In genomic region chr10:85791846-85792532, GRCh38 we compare ENCODE assay signal across 12 cellular contexts.
DNase-seq lines count a peak whose midpoint lies in the region; ATAC-seq, FAIRE-seq and TF ChIP-seq lines count a peak whose summit lies in the region.
"Had no signal": no experiment of that assay in that cellular context is flagged by ENCODE, and none has a peak within 500 bp of the region (broad histone marks: within the 10 kb centered on the region; RNA-seq: fewer than 3 reads in every experiment).

No MANE protein-coding gene starts in this region.

- no peaks in the 10 kb centered on the region for H3K9me3 ChIP-seq in A673 (ENCODE audit: low read depth, low read length, poor library complexity, severe bottlenecking)
- no peaks in the 10 kb centered on the region for H3K9me3 ChIP-seq in astrocyte (ENCODE audit: insufficient read depth, low read depth, low read length)

- TF ChIP-seq POLR2A in GM12892 (IDR thresholded peaks at IDR 0.05; ENCODE audit: low read depth, low read length) = no peak

- no peak overlapping the region for H2AFZ ChIP-seq in astrocyte (ENCODE audit: low read depth, low read length)

- H3K4me2 ChIP-seq in astrocyte (ENCODE audit: low read length) = no peak overlapping the region

- H3K4me3 ChIP-seq in A673 (ENCODE audit: low read depth, low read length, poor library complexity, severe bottlenecking) (no peak overlapping the region), astrocyte (ENCODE audit: insufficient read depth, low read depth, low read length) (no peak overlapping the region)

- FAIRE-seq in GM12892 (lab: Jason Lieb, UNC) (peak; percentile 38), astrocyte (lab: Jason Lieb, UNC) (no peak)

- no peaks in the 10 kb centered on the region for H3K79me2 ChIP-seq in astrocyte (ENCODE audit: insufficient read depth, low read length)

- H3K4me1 ChIP-seq in A673 (ENCODE audit: insufficient read depth, low read length, poor library complexity, severe bottlenecking) = no peaks in the 10 kb centered on the region
- no peaks in the 10 kb centered on the region for H3K4me1 ChIP-seq in astrocyte (ENCODE audit: insufficient read depth, low read length)

- no peak for ATAC-seq in GM19463 (IDR thresholded peaks at IDR 0.05; ENCODE audit: unreplicated experiment)

- DNase-seq in A673 (ENCODE audit: low spot score) (peak; percentile 19), GM12892 (ENCODE audit: insufficient read length) (no peak), astrocyte (ENCODE audit: low read depth) (no peak), left kidney (ENCODE audit: low read depth, low spot score) (peak; percentile 13), LoVo (ENCODE audit: low spot score) (no peak), NCI-H1092 (lab: John Stamatoyannopoulos, UW) (no peak)
- no peak for DNase-seq in activated CD4-positive, alpha-beta memory T cell treated with anti-CD3 and anti-CD28 coated beads, Interleukin-2, amount 10 ng/mL, durations not matched to agents 7 days and 5 days
- DNase-seq: COR-L47, mesenchymal stem cell, NCI-H187, SW 1271 had no signal

- no peaks in the 10 kb centered on the region for H3K36me3 Mint-ChIP-seq in astrocyte (ENCODE audit: low read depth, unreplicated experiment)
- no peaks in the 10 kb centered on the region for H3K36me3 Mint-ChIP-seq in activated CD4-positive, alpha-beta memory T cell treated with anti-CD3 and anti-CD28 coated beads, Interleukin-2, amount 10 ng/mL, durations not matched to agents 7 days and 5 days (ENCODE audit: low read depth)

- peaks cover 6% of the 10 kb centered on the region for H3K27me3 Mint-ChIP-seq in astrocyte (ENCODE audit: low read depth, unreplicated experiment)
- H3K27me3 Mint-ChIP-seq in activated CD4-positive, alpha-beta memory T cell treated with anti-CD3 and anti-CD28 coated beads, Interleukin-2, amount 10 ng/mL, durations not matched to agents 7 days and 5 days = no peaks in the 10 kb centered on the region

- H3K9ac ChIP-seq in astrocyte (ENCODE audit: low read length) = no peak overlapping the region

- H3K36me3 ChIP-seq in A673 (ENCODE audit: insufficient read depth, low read length, poor library complexity, severe bottlenecking) = no peaks in the 10 kb centered on the region
- H3K36me3 ChIP-seq in astrocyte (ENCODE audit: insufficient read depth, low read length) = no peaks in the 10 kb centered on the region

- H3K27ac ChIP-seq in A673 (ENCODE audit: low read depth, low read length, poor library complexity, severe bottlenecking) (no peak overlapping the region), astrocyte (ENCODE audit: low read depth, low read length) (no peak overlapping the region)

- no peaks in the 10 kb centered on the region for H4K20me1 ChIP-seq in astrocyte (ENCODE audit: insufficient read depth, low read length)

- TF ChIP-seq CTCF in A673 (conservative IDR thresholded peaks at IDR 0.05; ENCODE audit: low read depth, low read length) = peak; percentile 40; the same call in 1 of the 2 replicates
- peak; percentile 20 for TF ChIP-seq CTCF in astrocyte (IDR thresholded peaks at IDR 0.05; ENCODE audit: insufficient read depth, low read depth, low read length)

- intact Hi-C loops in A673 (cut with micrococcal nuclease; ENCODE audit: unreplicated experiment) = loop anchor here (5.0 to 10.0 kb wide), 2 partner anchors 205 to 583 kb away; no protein-coding TSS in a partner anchor

- no peak overlapping the region for H3K27ac Mint-ChIP-seq in astrocyte (ENCODE audit: unreplicated experiment)
- no peak overlapping the region for H3K27ac Mint-ChIP-seq in activated CD4-positive, alpha-beta memory T cell treated with anti-CD3 and anti-CD28 coated beads, Interleukin-2, amount 10 ng/mL, durations not matched to agents 7 days and 5 days

- H3K9me3 Mint-ChIP-seq in astrocyte (ENCODE audit: unreplicated experiment) = peaks cover 4% of the 10 kb centered on the region
- H3K9me3 Mint-ChIP-seq in activated CD4-positive, alpha-beta memory T cell treated with anti-CD3 and anti-CD28 coated beads, Interleukin-2, amount 10 ng/mL, durations not matched to agents 7 days and 5 days = no peaks in the 10 kb centered on the region

- no peaks in the 10 kb centered on the region for H3K27me3 ChIP-seq in A673 (replicated peaks; ENCODE audit: insufficient read depth, low read depth, low read length, poor library complexity)
- H3K27me3 ChIP-seq in astrocyte (ENCODE audit: insufficient read depth, low read length) = no peaks in the 10 kb centered on the region

- no TSS peak for BruUV-seq in A673 (replicated peaks; lab: Mats Ljungman, UMichigan)

- no peaks in the 10 kb centered on the region for H3K4me1 Mint-ChIP-seq in astrocyte (ENCODE audit: low read depth, unreplicated experiment)
- peaks cover 5% of the 10 kb centered on the region for H3K4me1 Mint-ChIP-seq in activated CD4-positive, alpha-beta memory T cell treated with anti-CD3 and anti-CD28 coated beads, Interleukin-2, amount 10 ng/mL, durations not matched to agents 7 days and 5 days

- POLR2A ChIA-PET in A673 (lab: Charles Lee; ENCODE audit: low non-redundant PET) = no interaction called here
- POLR2A ChIA-PET in activated CD4-positive, alpha-beta memory T cell treated with anti-CD3 and anti-CD28 coated beads, Interleukin-2, amount 10 ng/mL, durations not matched to agents 7 days and 5 days (lab: Charles Lee) = no interaction called here

- H3K4me3 Mint-ChIP-seq in astrocyte (ENCODE audit: unreplicated experiment) = no peak overlapping the region
- no peak overlapping the region for H3K4me3 Mint-ChIP-seq in activated CD4-positive, alpha-beta memory T cell treated with anti-CD3 and anti-CD28 coated beads, Interleukin-2, amount 10 ng/mL, durations not matched to agents 7 days and 5 days

- CTCF ChIA-PET in A673 (lab: Charles Lee) = no interaction called here
- CTCF ChIA-PET in activated CD4-positive, alpha-beta memory T cell treated with anti-CD3 and anti-CD28 coated beads, Interleukin-2, amount 10 ng/mL, durations not matched to agents 7 days and 5 days (lab: Charles Lee) = no interaction called here

Comparison
In these comparisons a context has a peak if more than half of its experiments do, and no peak if none do; other contexts are left out.
1. DNase-seq: peak in A673 (single experiment) and left kidney (single experiment); none in GM12892 (single experiment), astrocyte (single experiment), activated CD4-positive, alpha-beta memory T cell treated with anti-CD3 and anti-CD28 coated beads, Interleukin-2, amount 10 ng/mL, durations not matched to agents 7 days and 5 days (single experiment), LoVo (single experiment) and NCI-H1092 (single experiment).